In the genomic region with DNA sequence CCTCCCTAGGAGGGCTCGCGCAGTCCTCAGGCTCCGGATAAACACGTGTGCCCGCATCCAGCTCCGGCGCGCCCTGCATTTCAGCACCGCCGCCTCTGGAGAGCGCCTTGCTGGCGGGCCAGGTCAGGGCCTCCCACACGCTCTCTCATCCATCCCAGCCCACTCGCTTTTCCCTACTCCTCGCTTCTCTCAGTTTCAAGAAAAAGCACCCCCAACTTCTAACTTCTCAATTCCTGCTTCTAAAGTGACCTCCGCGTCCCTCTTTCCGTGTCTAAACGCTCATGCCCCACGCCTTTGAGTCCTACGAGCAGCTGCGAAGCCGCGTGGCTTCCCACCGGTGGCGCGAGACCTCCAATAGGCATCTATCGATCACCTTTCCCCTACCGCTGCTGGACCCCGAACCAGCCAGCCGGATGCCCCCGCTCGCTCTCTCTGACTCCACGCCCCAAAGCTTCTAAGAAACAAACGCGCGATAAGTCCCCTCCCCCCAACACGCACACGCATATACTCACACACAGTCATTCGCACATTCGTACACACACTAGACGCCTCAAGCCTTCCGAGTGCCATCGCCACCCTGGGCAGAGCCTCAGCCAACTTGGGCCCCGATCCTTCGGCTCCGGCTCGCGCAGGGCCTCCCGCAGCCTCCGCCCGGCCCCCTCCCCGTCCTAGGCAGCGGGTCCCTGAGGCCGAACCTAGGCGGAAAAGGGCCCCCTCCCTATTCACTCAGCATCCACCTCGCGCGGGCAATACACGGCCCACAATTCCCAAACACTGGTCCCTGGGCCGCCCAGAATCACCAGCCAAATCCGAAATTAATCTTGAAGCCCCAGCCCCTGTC, we compare ENCODE assay signal across 8 cellular contexts. TPM values are rescaled to one million over a fixed set of nuclear protein-coding genes. Genes with fewer than 3 reads are reported as not detected.
DNase-seq lines count a peak whose midpoint lies in the region; ATAC-seq and TF ChIP-seq lines count a peak whose summit lies in the region.

No MANE protein-coding gene starts in this region.

- H3K27me3 ChIP-seq in gastroesophageal sphincter (peaks cover 60% of the 10 kb centered on the region), transverse colon (peaks cover 67% of the 10 kb centered on the region)

- H3K4me3 ChIP-seq in gastroesophageal sphincter (peak overlapping the region in 1 of 2 donors; percentile 49), transverse colon (peak overlapping the region in 2 of 4 donors; percentile 6 to 33)

- H3K27ac ChIP-seq in gastroesophageal sphincter (no peak overlapping the region), transverse colon (no peak overlapping the region)

- H3K4me1 ChIP-seq in gastroesophageal sphincter (peaks cover 0 to 24% (median 18%) of the 10 kb centered on the region in 3 donors), transverse colon (peaks cover 0 to 20% (median 17%) of the 10 kb centered on the region in 4 donors)

- no peak for TF ChIP-seq CTCF in gastroesophageal sphincter (IDR thresholded peaks at IDR 0.05)
- TF ChIP-seq CTCF in neural crest cell (conservative IDR thresholded peaks at IDR 0.05), result no peak
- no peak for TF ChIP-seq CTCF in transverse colon (IDR thresholded peaks at IDR 0.05)

- no peaks in the 10 kb centered on the region for H3K9me3 ChIP-seq in gastroesophageal sphincter
- no peaks in the 10 kb centered on the region for H3K9me3 ChIP-seq in transverse colon

- peak overlapping the region; percentile 49 for H3K27ac Mint-ChIP-seq in activated naive CD4-positive, alpha-beta T cell treated with anti-CD3 and anti-CD28 coated beads, Interleukin-2, amount 10 ng/mL, durations not matched to agents 7 days and 5 days
- H3K27ac Mint-ChIP-seq in neural crest cell (ENCODE audit: unreplicated experiment), result no peak overlapping the region

- TF ChIP-seq POLR2A in gastroesophageal sphincter (IDR thresholded peaks at IDR 0.05) (no peak), transverse colon (IDR thresholded peaks at IDR 0.05) (no peak)

- peak; percentile 86 for ATAC-seq in gastroesophageal sphincter
- ATAC-seq in HG03025 (IDR thresholded peaks at IDR 0.05; ENCODE audit: low FRiP score, unreplicated experiment), result no peak
- no peak for ATAC-seq in GM21576 (IDR thresholded peaks at IDR 0.05; ENCODE audit: unreplicated experiment)

- no peak for TF ChIP-seq EP300 in gastroesophageal sphincter (IDR thresholded peaks at IDR 0.05)
- no peak for TF ChIP-seq EP300 in transverse colon (IDR thresholded peaks at IDR 0.05; ENCODE audit: low read depth)

- in situ Hi-C loops in transverse colon (cut with MboI; ENCODE audit: low pct_ligation_motif_present in 1 of 4, low pct_unique_long_range_greater_than_20kb in 1 of 4, low sequenced_read_pairs in 3 of 4), result no loop called here

- peak; percentile 40 for DNase-seq in ELR (ENCODE audit: low read depth)
- peak; percentile 68 for DNase-seq in NCI-H345 (lab: John Stamatoyannopoulos, UW)
- DNase-seq in activated naive CD4-positive, alpha-beta T cell treated with anti-CD3 and anti-CD28 coated beads, Interleukin-2, amount 10 ng/mL, durations not matched to agents 7 days and 5 days, result peak; percentile 65
- DNase-seq in neural crest cell (ENCODE audit: low read depth, low spot score), result peak; percentile 78
- peak; percentile 31 for DNase-seq in transverse colon

- peaks cover 21% of the 10 kb centered on the region for H3K4me1 Mint-ChIP-seq in activated naive CD4-positive, alpha-beta T cell treated with anti-CD3 and anti-CD28 coated beads, Interleukin-2, amount 10 ng/mL, durations not matched to agents 7 days and 5 days
- peaks cover 30% of the 10 kb centered on the region for H3K4me1 Mint-ChIP-seq in neural crest cell

- no peaks in the 10 kb centered on the region for H3K9me3 Mint-ChIP-seq in activated naive CD4-positive, alpha-beta T cell treated with anti-CD3 and anti-CD28 coated beads, Interleukin-2, amount 10 ng/mL, durations not matched to agents 7 days and 5 days
- H3K9me3 Mint-ChIP-seq in neural crest cell, result no peaks in the 10 kb centered on the region

- intact Hi-C loops in transverse colon (cut with DNase I; ENCODE audit: low total_unique reads), result no loop called here

- H3K4me3 Mint-ChIP-seq in activated naive CD4-positive, alpha-beta T cell treated with anti-CD3 and anti-CD28 coated beads, Interleukin-2, amount 10 ng/mL, durations not matched to agents 7 days and 5 days, result no peak overlapping the region
- peak overlapping the region; percentile 97 for H3K4me3 Mint-ChIP-seq in neural crest cell

- WGBS in gastroesophageal sphincter (ENCODE audit: low coverage in 1 of 2), 2 donors, result 2 to 3% methylated on average over 24 to 31 of the region's 62 CpGs
- 19% methylated on average over 62 of the region's 62 CpGs; no CpG with 5 or more reads in 1 of the 2 donors for WGBS in transverse colon (ENCODE audit: low coverage in 1 of 2), 2 donors

- H3K27me3 Mint-ChIP-seq in activated naive CD4-positive, alpha-beta T cell treated with anti-CD3 and anti-CD28 coated beads, Interleukin-2, amount 10 ng/mL, durations not matched to agents 7 days and 5 days, result peaks cover 42% of the 10 kb centered on the region
- H3K27me3 Mint-ChIP-seq in neural crest cell (ENCODE audit: low read depth), result peaks cover 74% of the 10 kb centered on the region

- H3K36me3 Mint-ChIP-seq in activated naive CD4-positive, alpha-beta T cell treated with anti-CD3 and anti-CD28 coated beads, Interleukin-2, amount 10 ng/mL, durations not matched to agents 7 days and 5 days, result peaks cover 5% of the 10 kb centered on the region
- H3K36me3 Mint-ChIP-seq in neural crest cell (ENCODE audit: low read depth), result no peaks in the 10 kb centered on the region

- CTCF ChIA-PET in activated naive CD4-positive, alpha-beta T cell treated with anti-CD3 and anti-CD28 coated beads, Interleukin-2, amount 10 ng/mL, durations not matched to agents 7 days and 5 days (lab: Charles Lee), result no interaction called here

- H3K36me3 ChIP-seq in gastroesophageal sphincter (no peaks in the 10 kb centered on the region), transverse colon (no peaks in the 10 kb centered on the region)

RNA-seq across cellular contexts. Expression of gene NMNAT2, which starts 1.1 kb away (rescaled TPM):
- total RNA-seq in gastroesophageal sphincter (1 to 10 TPM in 3 of 4 donors, under 1 TPM in 1; 0.93 to 2.2 (median 1.9) TPM), neural crest cell (3.2 and 4.5 TPM in 2 replicates), transverse colon (under 1 TPM in 3 of 4 donors, not detected in 1; 0.20 to 0.48 (median 0.27) TPM)

RNA-seq across cellular contexts. Expression of gene SMG7, which starts 55.2 kb away (rescaled TPM):
- total RNA-seq in gastroesophageal sphincter (10 to 100 TPM; 31.9 to 55.9 (median 38.2) TPM), neural crest cell (72.4 and 80.3 TPM in 2 replicates), transverse colon (100 to 1,000 TPM in 1 of 4 donors, 10 to 100 TPM in 3; 54.9 to 107 (median 74.1) TPM)
